17 cellular contexts compared by ENCODE assay signal in genomic region chr4:16767251-16767650, GRCh38.
"Had no signal": no experiment of that assay in that cellular context is flagged by ENCODE, and none has a peak within 500 bp of the region (broad histone marks: within the 10 kb centered on the region; RNA-seq: fewer than 3 reads in every experiment).

No MANE protein-coding gene starts in this region.

- H3K4me3 Mint-ChIP-seq: mesothelial cell of epicardium had no signal

- H3K9me3 Mint-ChIP-seq: mesothelial cell of epicardium had no signal

- H3K27ac ChIP-seq: coronary artery, dorsolateral prefrontal cortex, esophagus muscularis mucosa, foreskin keratinocyte, gastroesophageal sphincter, heart left ventricle, left lung, lower lobe of right lung had no signal

- ATAC-seq: foreskin keratinocyte, gastroesophageal sphincter, heart left ventricle, left cardiac atrium, left lung, left ventricle myocardium superior, lower lobe of right lung, mucosa of descending colon had no signal

- DNase-seq: dermis blood vessel endothelial cell; dorsolateral prefrontal cortex; effector CD4-positive, alpha-beta T cell; effector memory CD4-positive, alpha-beta T cell; foreskin keratinocyte; heart left ventricle; hippocampal formation; left cardiac atrium; left lung; left ventricle myocardium superior; lower lobe of right lung; mesenchymal stem cell; mucosa of descending colon had no signal

- H3K27ac Mint-ChIP-seq: mesothelial cell of epicardium had no signal

- H3K4me3 ChIP-seq: coronary artery, dorsolateral prefrontal cortex, esophagus muscularis mucosa, gastroesophageal sphincter, heart left ventricle, left lung, lower lobe of right lung, mucosa of descending colon had no signal

- H3K36me3 Mint-ChIP-seq: mesothelial cell of epicardium had no signal
